In genomic region chr15:78206326-78207109, GRCh38 we compare ENCODE assay signal across 13 cellular contexts.
DNase-seq lines count a peak whose midpoint lies in the region; ATAC-seq and TF ChIP-seq lines count a peak whose summit lies in the region.
"Had no signal": no experiment of that assay in that cellular context is flagged by ENCODE, and none has a peak within 500 bp of the region (broad histone marks: within the 10 kb centered on the region; RNA-seq: fewer than 3 reads in every experiment).

No MANE protein-coding gene starts in this region.

- no peak for ATAC-seq in HG03342 (IDR thresholded peaks at IDR 0.05; ENCODE audit: unreplicated experiment)
- no peak for ATAC-seq in GM18498 (IDR thresholded peaks at IDR 0.05; ENCODE audit: unreplicated experiment)
- ATAC-seq in GM21576 (IDR thresholded peaks at IDR 0.05; ENCODE audit: unreplicated experiment): no peak
- ATAC-seq: natural killer cell had no signal

- no peak for TF ChIP-seq CTCF in WERI-Rb-1 (IDR thresholded peaks at IDR 0.05; ENCODE audit: low read depth, low read length)

- H3K27ac ChIP-seq in WERI-Rb-1 (no peak overlapping the region; the same call in 1 of the 2 replicates), layer of hippocampus (ENCODE audit: low read depth, low read length) (peak overlapping the region; percentile 92), substantia nigra (ENCODE audit: low read depth, low read length, poor library complexity, severe bottlenecking) (peak overlapping the region; percentile 90)
- H3K27ac ChIP-seq: thoracic aorta had no signal

- no peaks in the 10 kb centered on the region for H3K36me3 ChIP-seq in WERI-Rb-1
- H3K36me3 ChIP-seq: thoracic aorta had no signal

- H3K4me3 ChIP-seq in WERI-Rb-1 (ENCODE audit: low read depth, low read length): no peak overlapping the region
- H3K4me3 ChIP-seq: thoracic aorta had no signal

- H3K9me3 ChIP-seq in WERI-Rb-1 (ENCODE audit: severe bottlenecking): no peaks in the 10 kb centered on the region
- H3K9me3 ChIP-seq: thoracic aorta had no signal

- peak; percentile 42 for DNase-seq in activated CD8-positive, alpha-beta memory T cell treated with anti-CD3 and anti-CD28 coated beads for 24 hours
- DNase-seq in activated CD8-positive, alpha-beta memory T cell treated with anti-CD3 and anti-CD28 coated beads, Interleukin-2, amount 50 U/mL, for 48 hours: no peak
- DNase-seq in WERI-Rb-1 (peak; percentile 30), substantia nigra (lab: John Stamatoyannopoulos, UW) (peak in 2 of 49 donors; percentile 26 to 39)
- DNase-seq: activated gamma-delta T cell treated with Interleukin-2 at 50 U/mL for 16 hours; natural killer cell; NCI-H1436 treated with DMSO at 0.1 percent for 48 hours; stimulated activated CD4-positive, alpha-beta T cell treated with anti-CD3 and anti-CD28 coated beads, Interleukin-2, amount 100 ng/mL, for 48 hours had no signal

- H3K27me3 ChIP-seq in WERI-Rb-1 (ENCODE audit: insufficient read depth, low read depth, severe bottlenecking) (no peaks in the 10 kb centered on the region), layer of hippocampus (ENCODE audit: control insufficient read depth, insufficient read depth, low read length) (no peaks in the 10 kb centered on the region)
